In the genomic region with DNA sequence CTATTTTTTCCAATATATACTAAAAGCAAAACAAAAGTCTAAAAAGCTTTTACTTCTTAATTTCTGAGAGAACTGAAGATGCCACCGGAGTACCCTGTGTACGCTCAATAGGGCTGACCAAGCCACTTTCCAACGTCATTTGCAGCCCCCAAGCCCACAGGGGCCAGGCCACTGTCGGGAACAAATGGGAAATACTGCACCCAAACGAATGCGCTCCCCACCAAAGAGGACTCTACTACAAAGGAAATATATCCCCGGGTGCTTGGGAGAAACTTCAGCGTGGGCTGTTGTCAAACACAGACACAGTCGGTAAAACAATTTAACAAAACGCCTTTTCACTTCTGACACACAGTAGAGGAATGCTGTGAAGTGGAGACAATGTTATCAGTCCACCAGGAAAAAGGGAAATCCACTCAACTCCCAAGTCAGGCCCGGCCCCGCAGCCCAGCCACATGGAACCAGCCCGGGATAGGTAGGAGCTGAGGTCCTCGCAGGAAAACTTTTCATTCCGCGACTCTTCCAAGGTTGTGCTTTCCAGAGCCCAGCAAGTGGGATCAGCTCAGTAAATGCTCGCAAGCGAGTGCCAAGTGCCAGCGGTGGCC, we compare ENCODE assay signal across 8 cellular contexts. TPM values are rescaled to one million over a fixed set of nuclear protein-coding genes. Genes with fewer than 3 reads are reported as not detected.
DNase-seq lines count a peak whose midpoint lies in the region; ATAC-seq lines count a peak whose summit lies in the region.

No MANE protein-coding gene starts in this region.

- H3K4me3 ChIP-seq in right cardiac atrium (ENCODE audit: low read length) (peak overlapping the region; percentile 99), skeletal muscle satellite cell (ENCODE audit: low read length) (peak overlapping the region; percentile 74)

- ATAC-seq in activated CD4-positive, alpha-beta T cell treated with anti-CD3 and anti-CD28 coated beads for 36 hours, result no peak
- peak; percentile 50 to 83 for ATAC-seq in right cardiac atrium
- ATAC-seq in GM19452 (IDR thresholded peaks at IDR 0.05; ENCODE audit: unreplicated experiment), result no peak

- peak overlapping the region; percentile 83 for H3K4me2 ChIP-seq in skeletal muscle satellite cell (ENCODE audit: low read length)

- POLR2A ChIA-PET in activated CD4-positive, alpha-beta T cell treated with anti-CD3 and anti-CD28 coated beads for 36 hours (lab: Charles Lee), result no interaction called here

- no peaks in the 10 kb centered on the region for H3K36me3 ChIP-seq in skeletal muscle satellite cell (ENCODE audit: insufficient read depth, low read length)

- peak overlapping the region; percentile 82 for H3K9ac ChIP-seq in skeletal muscle satellite cell (ENCODE audit: low read depth, low read length)

- H3K9me3 ChIP-seq in right cardiac atrium (ENCODE audit: control insufficient read depth, low read length) (no peaks in the 10 kb centered on the region), skeletal muscle satellite cell (replicated peaks; ENCODE audit: low read length) (no peaks in the 10 kb centered on the region)

- peaks cover 16% of the 10 kb centered on the region for H3K4me1 Mint-ChIP-seq in activated CD4-positive, alpha-beta T cell treated with anti-CD3 and anti-CD28 coated beads for 36 hours
- H3K4me1 Mint-ChIP-seq in activated T-helper 2 cell treated with anti-CD3 and anti-CD28 coated beads, Interferon-gamma antibody, Interleukin-2, Interleukin-4, amounts not matched to agents 10 μg/mL and 5 μg/mL and 100 μg/mL, durations not matched to agents 14 hours and 24 hours and 36 hours (ENCODE audit: low read depth), result peaks cover 11% of the 10 kb centered on the region

- no peaks in the 10 kb centered on the region for H3K9me3 Mint-ChIP-seq in activated CD4-positive, alpha-beta T cell treated with anti-CD3 and anti-CD28 coated beads for 36 hours (ENCODE audit: low read depth)
- H3K9me3 Mint-ChIP-seq in activated T-helper 2 cell treated with anti-CD3 and anti-CD28 coated beads, Interferon-gamma antibody, Interleukin-2, Interleukin-4, amounts not matched to agents 10 μg/mL and 5 μg/mL and 100 μg/mL, durations not matched to agents 14 hours and 24 hours and 36 hours, result no peaks in the 10 kb centered on the region

- intact Hi-C loops in activated CD4-positive, alpha-beta T cell treated with anti-CD3 and anti-CD28 coated beads for 36 hours (cut with DNase I, micrococcal nuclease), result no loop called here
- intact Hi-C loops in activated T-helper 2 cell treated with anti-CD3 and anti-CD28 coated beads, Interferon-gamma antibody, Interleukin-2, Interleukin-4, amounts not matched to agents 10 μg/mL and 5 μg/mL and 100 μg/mL, durations not matched to agents 14 hours and 24 hours and 36 hours (cut with micrococcal nuclease), result no loop called here
- intact Hi-C loops in right cardiac atrium (cut with DNase I), result loop anchor here (5.0 to 10.0 kb wide), 3 partner anchors 41 to 149 kb away; no protein-coding TSS in a partner anchor

- peak overlapping the region; percentile 43 for H3K4me3 Mint-ChIP-seq in activated CD4-positive, alpha-beta T cell treated with anti-CD3 and anti-CD28 coated beads for 36 hours
- H3K4me3 Mint-ChIP-seq in activated T-helper 2 cell treated with anti-CD3 and anti-CD28 coated beads, Interferon-gamma antibody, Interleukin-2, Interleukin-4, amounts not matched to agents 10 μg/mL and 5 μg/mL and 100 μg/mL, durations not matched to agents 14 hours and 24 hours and 36 hours (ENCODE audit: low read depth), result peak overlapping the region; percentile 49

- peak overlapping the region; percentile 68 for H3K27ac ChIP-seq in right cardiac atrium (ENCODE audit: low read length)

- H3K4me1 ChIP-seq in right cardiac atrium (ENCODE audit: control insufficient read depth, insufficient read depth, low read length) (peaks cover 17% of the 10 kb centered on the region), skeletal muscle satellite cell (ENCODE audit: control insufficient read depth, insufficient read depth, low read length) (peaks cover 38% of the 10 kb centered on the region)

- peaks cover 58% of the 10 kb centered on the region for H3K27me3 Mint-ChIP-seq in activated CD4-positive, alpha-beta T cell treated with anti-CD3 and anti-CD28 coated beads for 36 hours
- H3K27me3 Mint-ChIP-seq in activated T-helper 2 cell treated with anti-CD3 and anti-CD28 coated beads, Interferon-gamma antibody, Interleukin-2, Interleukin-4, amounts not matched to agents 10 μg/mL and 5 μg/mL and 100 μg/mL, durations not matched to agents 14 hours and 24 hours and 36 hours (ENCODE audit: low read depth), result peaks cover 73% of the 10 kb centered on the region

- no peaks in the 10 kb centered on the region for H3K27me3 ChIP-seq in right cardiac atrium (ENCODE audit: control insufficient read depth, insufficient read depth)
- no peaks in the 10 kb centered on the region for H3K27me3 ChIP-seq in skeletal muscle satellite cell (ENCODE audit: control insufficient read depth, insufficient read depth, low read length)

- CTCF ChIA-PET in activated CD4-positive, alpha-beta T cell treated with anti-CD3 and anti-CD28 coated beads for 36 hours (lab: Charles Lee), result no interaction called here

- no peak for DNase-seq in activated CD4-positive, alpha-beta T cell treated with anti-CD3 and anti-CD28 coated beads for 36 hours
- no peak for DNase-seq in activated CD4-positive, alpha-beta T cell treated with anti-CD3 and anti-CD28 coated beads, Interleukin-2, amount 50 U/mL, for 1 hour
- DNase-seq in activated T-helper 2 cell treated with anti-CD3 and anti-CD28 coated beads, Interferon-gamma antibody, Interleukin-2, Interleukin-4, amounts not matched to agents 10 μg/mL and 5 μg/mL and 100 μg/mL, durations not matched to agents 14 hours and 24 hours and 36 hours (ENCODE audit: low spot score), result no peak
- DNase-seq in right cardiac atrium (peak; percentile 51 to 73 (median 66)), NOMO-1 treated with DMSO at 0.1 percent for 48 hours (lab: John Stamatoyannopoulos, UW; ENCODE audit: unreplicated experiment) (no peak), OCI-M1 (lab: John Stamatoyannopoulos, UW) (no peak)

- no peak overlapping the region for H3K27ac Mint-ChIP-seq in activated CD4-positive, alpha-beta T cell treated with anti-CD3 and anti-CD28 coated beads for 36 hours
- no peak overlapping the region for H3K27ac Mint-ChIP-seq in activated T-helper 2 cell treated with anti-CD3 and anti-CD28 coated beads, Interferon-gamma antibody, Interleukin-2, Interleukin-4, amounts not matched to agents 10 μg/mL and 5 μg/mL and 100 μg/mL, durations not matched to agents 14 hours and 24 hours and 36 hours

- WGBS in right cardiac atrium, result 9% methylated on average over 19 of the region's 19 CpGs

- no peaks in the 10 kb centered on the region for H3K36me3 Mint-ChIP-seq in activated CD4-positive, alpha-beta T cell treated with anti-CD3 and anti-CD28 coated beads for 36 hours (ENCODE audit: low read depth)
- no peaks in the 10 kb centered on the region for H3K36me3 Mint-ChIP-seq in activated T-helper 2 cell treated with anti-CD3 and anti-CD28 coated beads, Interferon-gamma antibody, Interleukin-2, Interleukin-4, amounts not matched to agents 10 μg/mL and 5 μg/mL and 100 μg/mL, durations not matched to agents 14 hours and 24 hours and 36 hours (ENCODE audit: low read depth)

RNA-seq across cellular contexts. Expression of a gene that starts 1.4 kb away (rescaled TPM):
- total RNA-seq in activated CD4-positive, alpha-beta T cell treated with anti-CD3 and anti-CD28 coated beads for 36 hours, result 1 to 10 TPM; 2.2 to 2.8 TPM
- total RNA-seq in activated T-helper 2 cell treated with anti-CD3 and anti-CD28 coated beads, Interferon-gamma antibody, Interleukin-2, Interleukin-4, amounts not matched to agents 10 μg/mL and 5 μg/mL and 100 μg/mL, durations not matched to agents 14 hours and 24 hours and 36 hours, result 1.4 and 2.0 TPM in 2 replicates
- 10 to 100 TPM; 27.3 to 40.3 (median 29.7) TPM for total RNA-seq in right cardiac atrium
- polyA plus RNA-seq in right cardiac atrium, result 10.5 TPM
- total RNA-seq in skeletal muscle satellite cell (2012; rRNA removed), result 21.2 and 27.6 TPM in 2 replicates

Comparison
In these comparisons a context has a peak if more than half of its experiments do, and no peak if none do; other contexts are left out.
1. ATAC-seq: peak in right cardiac atrium (2 of 2); none in activated CD4-positive, alpha-beta T cell treated with anti-CD3 and anti-CD28 coated beads for 36 hours (single experiment) and GM19452 (single experiment).
2. DNase-seq: peak in right cardiac atrium (3 of 3); none in activated CD4-positive, alpha-beta T cell treated with anti-CD3 and anti-CD28 coated beads for 36 hours (single experiment), activated CD4-positive, alpha-beta T cell treated with anti-CD3 and anti-CD28 coated beads, Interleukin-2, amount 50 U/mL, for 1 hour (single experiment), activated T-helper 2 cell treated with anti-CD3 and anti-CD28 coated beads, Interferon-gamma antibody, Interleukin-2, Interleukin-4, amounts not matched to agents 10 μg/mL and 5 μg/mL and 100 μg/mL, durations not matched to agents 14 hours and 24 hours and 36 hours (single experiment), NOMO-1 treated with DMSO at 0.1 percent for 48 hours (single experiment) and OCI-M1 (single experiment).
3. intact Hi-C loops: an anchor here in right cardiac atrium (5.0 to 10.0 kb wide); none called in activated CD4-positive, alpha-beta T cell treated with anti-CD3 and anti-CD28 coated beads for 36 hours and activated T-helper 2 cell treated with anti-CD3 and anti-CD28 coated beads, Interferon-gamma antibody, Interleukin-2, Interleukin-4, amounts not matched to agents 10 μg/mL and 5 μg/mL and 100 μg/mL, durations not matched to agents 14 hours and 24 hours and 36 hours.